11 cellular contexts compared by ENCODE assay signal in the genomic region with DNA sequence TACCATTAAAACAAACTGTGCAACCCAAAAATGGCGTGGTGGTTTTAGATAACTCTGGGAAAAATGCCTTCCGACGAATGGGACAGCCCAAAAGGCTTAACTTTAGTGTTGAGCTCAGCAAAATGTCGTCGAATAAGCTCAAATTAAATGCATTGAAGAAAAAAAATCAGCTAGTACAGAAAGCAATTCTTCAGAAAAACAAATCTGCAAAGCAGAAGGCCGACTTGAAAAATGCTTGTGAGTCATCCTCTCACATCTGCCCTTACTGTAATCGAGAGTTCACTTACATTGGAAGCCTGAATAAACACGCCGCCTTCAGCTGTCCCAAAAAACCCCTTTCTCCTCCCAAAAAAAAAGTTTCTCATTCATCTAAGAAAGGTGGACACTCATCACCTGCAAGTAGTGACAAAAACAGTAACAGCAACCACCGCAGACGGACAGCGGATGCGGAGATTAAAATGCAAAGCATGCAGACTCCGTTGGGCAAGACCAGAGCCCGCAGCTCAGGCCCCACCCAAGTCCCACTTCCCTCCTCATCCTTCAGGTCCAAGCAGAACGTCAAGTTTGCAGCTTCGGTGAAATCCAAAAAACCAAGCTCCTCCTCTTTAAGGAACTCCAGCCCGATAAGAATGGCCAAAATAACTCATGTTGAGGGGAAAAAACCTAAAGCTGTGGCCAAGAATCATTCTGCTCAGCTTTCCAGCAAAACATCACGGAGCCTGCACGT.
DNase-seq lines count a peak whose midpoint lies in the region; FAIRE-seq and TF ChIP-seq lines count a peak whose summit lies in the region.
"Had no signal": no experiment of that assay in that cellular context is flagged by ENCODE, and none has a peak within 500 bp of the region (broad histone marks: within the 10 kb centered on the region; RNA-seq: fewer than 3 reads in every experiment).

No MANE protein-coding gene starts in this region.

- WGBS in mesenchymal stem cell: 88% methylated on average over 20 of the region's 20 CpGs

- peak overlapping the region; percentile 81 for H3K9ac ChIP-seq in mesenchymal stem cell (ENCODE audit: low read length)

- no peak overlapping the region for H3K18ac ChIP-seq in mesenchymal stem cell (ENCODE audit: low read depth in 1 of 2, low read length in 2 of 2)

- peak overlapping the region; percentile 47 for H3K27ac ChIP-seq in mesenchymal stem cell (ENCODE audit: low read length, poor library complexity, severe bottlenecking)

- H3K79me1 ChIP-seq in mesenchymal stem cell (replicated peaks; ENCODE audit: low read length, poor library complexity, severe bottlenecking): peaks cover 32% of the 10 kb centered on the region

- no peak overlapping the region for H2BK5ac ChIP-seq in mesenchymal stem cell (ENCODE audit: low read depth, low read length, poor library complexity, severe bottlenecking)

- no peak overlapping the region for H4K8ac ChIP-seq in mesenchymal stem cell (ENCODE audit: low read length)

- peak; percentile 86 for FAIRE-seq in GM12892 (lab: Jason Lieb, UNC)

- H2BK12ac ChIP-seq in mesenchymal stem cell (ENCODE audit: low read length in 2 of 2): no peak overlapping the region

- peaks cover 19% of the 10 kb centered on the region for H3K4me1 ChIP-seq in mesenchymal stem cell (ENCODE audit: control insufficient read depth, insufficient read depth, low read depth, low read length)

- H2BK15ac ChIP-seq in mesenchymal stem cell (ENCODE audit: low read depth, poor library complexity, severe bottlenecking): no peak overlapping the region

- TF ChIP-seq POLR2A in GM12892 (IDR thresholded peaks at IDR 0.05; ENCODE audit: low read depth, low read length): peak; percentile 49; the same call in 1 of the 2 replicates

- CTCF ChIA-PET in AG04449 (lab: Yijun Ruan, JAX): interaction anchor here (0.8 to 2.6 kb wide), 7 partner anchors 10 to 56 kb away, joined by 3 to 9 read pairs (median 4); no protein-coding TSS in a partner anchor

- no peak overlapping the region for H3K14ac ChIP-seq in mesenchymal stem cell (ENCODE audit: low read length in 2 of 2)

- H3K4me3 ChIP-seq in AG04449 (ENCODE audit: low read depth, low read length) (peak overlapping the region; percentile 31), cardiac fibroblast (replicated peaks in 1 of 2; ENCODE audit: low read depth in 2 of 2, low read length in 2 of 2) (no peak overlapping the region), mesenchymal stem cell (ENCODE audit: insufficient read depth in 1 of 2, low read depth in 1 of 2, low read length in 2 of 2) (peak overlapping the region in 1 of 2 experiments; percentile 74)

- peak overlapping the region; percentile 35 for H3K4me2 ChIP-seq in mesenchymal stem cell (ENCODE audit: low read length, poor library complexity, severe bottlenecking)

- TF ChIP-seq CTCF in AG04449 (IDR thresholded peaks at IDR 0.05; ENCODE audit: insufficient read depth, low read length, missing control alignments) (no peak), cardiac fibroblast (IDR thresholded peaks at IDR 0.05; ENCODE audit: low read depth, low read length) (no peak)

- H3K9me3 ChIP-seq in mesenchymal stem cell (ENCODE audit: control insufficient read depth, low read length): no peaks in the 10 kb centered on the region

- DNase-seq in AG04449 (ENCODE audit: low read depth, low spot score) (peak; percentile 63), GM12892 (ENCODE audit: insufficient read length) (no peak), cardiac fibroblast (ENCODE audit: low read depth in 2 of 2) (peak; percentile 60 to 68), mesenchymal stem cell (peak; percentile 46), NCI-H1694 treated with DMSO at 0.1 percent for 48 hours (lab: John Stamatoyannopoulos, UW) (no peak), cortex of kidney (lab: John Stamatoyannopoulos, UW) (no peak), DMS79 treated with DMSO at 0.1 percent for 48 hours (lab: John Stamatoyannopoulos, UW) (no peak), retina (no peak)
- DNase-seq: DND-41; effector CD4-positive, alpha-beta T cell; NK-92 treated with Interleukin-12 subunit alpha and Interleukin-12 subunit beta, amount 100 ng/mL, for 24 hours had no signal

- no peak overlapping the region for H2BK120ac ChIP-seq in mesenchymal stem cell (ENCODE audit: low read depth, low read length)

- H3K27me3 ChIP-seq in mesenchymal stem cell (ENCODE audit: control insufficient read depth in 1 of 2, insufficient read depth in 1 of 2, low read length in 2 of 2): no peaks in the 10 kb centered on the region

- H3K4ac ChIP-seq in mesenchymal stem cell (ENCODE audit: low read depth in 1 of 2, low read length in 2 of 2): no peak overlapping the region

- no peak overlapping the region for H4K91ac ChIP-seq in mesenchymal stem cell (ENCODE audit: low read length)

- H2AFZ ChIP-seq in mesenchymal stem cell (ENCODE audit: low read depth, low read length): no peak overlapping the region

- POLR2A ChIA-PET in AG04449 (lab: Yijun Ruan, JAX): interaction anchor here (0.8 to 2.5 kb wide), 3 partner anchors 10 to 33 kb away, joined by 3 to 9 read pairs (median 3); no protein-coding TSS in a partner anchor

- H2AK5ac ChIP-seq in mesenchymal stem cell (ENCODE audit: low read length, severe bottlenecking): peak overlapping the region; percentile 60

- H3K36me3 ChIP-seq in mesenchymal stem cell (ENCODE audit: control insufficient read depth in 1 of 2, insufficient read depth in 2 of 2, low read depth in 1 of 2, low read length in 2 of 2): peaks cover 30 to 72% of the 10 kb centered on the region in 2 experiments

- no peak overlapping the region for H3K23ac ChIP-seq in mesenchymal stem cell (ENCODE audit: low read length in 2 of 2)

Comparison
In these comparisons a context has a peak if more than half of its experiments do, and no peak if none do; other contexts are left out.
1. DNase-seq: peak in AG04449 (single experiment), cardiac fibroblast (2 of 2) and mesenchymal stem cell (single experiment); none in GM12892 (single experiment), NCI-H1694 treated with DMSO at 0.1 percent for 48 hours (single experiment), cortex of kidney (single experiment), DMS79 treated with DMSO at 0.1 percent for 48 hours (single experiment) and retina (single experiment).